9 cellular contexts compared by ENCODE assay signal in genomic region chr1:1019122-1019999, GRCh38. TPM values are rescaled to one million over a fixed set of nuclear protein-coding genes. Genes with fewer than 3 reads are reported as not detected.
DNase-seq lines count a peak whose midpoint lies in the region; ATAC-seq and TF ChIP-seq lines count a peak whose summit lies in the region.
"Had no signal": no experiment of that assay in that cellular context is flagged by ENCODE, and none has a peak within 500 bp of the region (broad histone marks: within the 10 kb centered on the region; RNA-seq: fewer than 3 reads in every experiment).

No MANE protein-coding gene starts in this region.

- H3K4me1 Mint-ChIP-seq in activated CD8-positive, alpha-beta T cell treated with anti-CD3 and anti-CD28 coated beads, Interleukin-2, amount 10 ng/mL, durations not matched to agents 7 days and 5 days (ENCODE audit: low read depth): peaks cover 41% of the 10 kb centered on the region
- peaks cover 2 to 8% of the 10 kb centered on the region in 2 donors for H3K4me1 Mint-ChIP-seq in effector memory CD8-positive, alpha-beta T cell (ENCODE audit: low read depth in 2 of 2)

- peak overlapping the region; percentile 49 for H3K4me3 ChIP-seq in AG10803 (ENCODE audit: low read length)

- no peak; the same call in none of the 2 replicates for TF ChIP-seq CTCF in AG10803 (conservative IDR thresholded peaks at IDR 0.05; ENCODE audit: low read length)

- DNase-seq in AG10803 (ENCODE audit: low read depth): peak; percentile 81
- peak; percentile 56 for DNase-seq in NCI-H526 treated with DMSO at 0.1 percent for 48 hours (lab: John Stamatoyannopoulos, UW)
- peak; percentile 86 for DNase-seq in activated CD8-positive, alpha-beta T cell treated with anti-CD3 and anti-CD28 coated beads, Interleukin-2, amount 10 ng/mL, durations not matched to agents 7 days and 5 days
- peak; percentile 71 to 76 (median 73) for DNase-seq in effector memory CD8-positive, alpha-beta T cell
- DNase-seq in midbrain (lab: John Stamatoyannopoulos, UW): peak; percentile 86
- DNase-seq in stimulated activated CD8-positive, alpha-beta memory T cell treated with anti-CD3 and anti-CD28 coated beads, Interleukin-2, amount 100 ng/mL, for 1 hour (ENCODE audit: low read depth in 2 of 2): peak; percentile 53 to 70

- peak; percentile 48 for ATAC-seq in GM18861 (IDR thresholded peaks at IDR 0.05; ENCODE audit: unreplicated experiment)
- peak; percentile 58 for ATAC-seq in HG03064 (IDR thresholded peaks at IDR 0.05; ENCODE audit: low read depth, unreplicated experiment)
- ATAC-seq in activated CD8-positive, alpha-beta T cell treated with anti-CD3 and anti-CD28 coated beads, Interleukin-2, amount 10 ng/mL, durations not matched to agents 7 days and 5 days: peak; percentile 80
- ATAC-seq in effector memory CD8-positive, alpha-beta T cell (replicated peaks): peak; percentile 76

- peaks cover 27% of the 10 kb centered on the region for H3K36me3 Mint-ChIP-seq in activated CD8-positive, alpha-beta T cell treated with anti-CD3 and anti-CD28 coated beads, Interleukin-2, amount 10 ng/mL, durations not matched to agents 7 days and 5 days (ENCODE audit: low read depth)
- peaks cover 3% of the 10 kb centered on the region for H3K36me3 Mint-ChIP-seq in effector memory CD8-positive, alpha-beta T cell (ENCODE audit: insufficient read depth)

- H3K27ac Mint-ChIP-seq in activated CD8-positive, alpha-beta T cell treated with anti-CD3 and anti-CD28 coated beads, Interleukin-2, amount 10 ng/mL, durations not matched to agents 7 days and 5 days: peak overlapping the region; percentile 69
- H3K27ac Mint-ChIP-seq in effector memory CD8-positive, alpha-beta T cell: no peak overlapping the region

- POLR2A ChIA-PET in activated CD8-positive, alpha-beta T cell treated with anti-CD3 and anti-CD28 coated beads, Interleukin-2, amount 10 ng/mL, durations not matched to agents 7 days and 5 days (lab: Charles Lee): interaction anchor here (0.8 to 1.3 kb wide), 5 partner anchors 12 to 24 kb away, joined by 4 to 8 read pairs (median 4); no protein-coding TSS in a partner anchor

- CTCF ChIA-PET in activated CD8-positive, alpha-beta T cell treated with anti-CD3 and anti-CD28 coated beads, Interleukin-2, amount 10 ng/mL, durations not matched to agents 7 days and 5 days (lab: Charles Lee): interaction anchor here (0.9 to 2.7 kb wide), 16 partner anchors 9 to 353 kb away, joined by 3 to 18 read pairs (median 4); no protein-coding TSS in a partner anchor

- H3K4me3 Mint-ChIP-seq in activated CD8-positive, alpha-beta T cell treated with anti-CD3 and anti-CD28 coated beads, Interleukin-2, amount 10 ng/mL, durations not matched to agents 7 days and 5 days: peak overlapping the region; percentile 65
- peak overlapping the region; percentile 37 to 68 for H3K4me3 Mint-ChIP-seq in effector memory CD8-positive, alpha-beta T cell

- H3K27me3 Mint-ChIP-seq in activated CD8-positive, alpha-beta T cell treated with anti-CD3 and anti-CD28 coated beads, Interleukin-2, amount 10 ng/mL, durations not matched to agents 7 days and 5 days (ENCODE audit: low read depth): peaks cover 4% of the 10 kb centered on the region
- H3K27me3 Mint-ChIP-seq in effector memory CD8-positive, alpha-beta T cell: peaks cover 4 to 17% of the 10 kb centered on the region in 2 donors

- peaks cover 4% of the 10 kb centered on the region for H3K9me3 Mint-ChIP-seq in activated CD8-positive, alpha-beta T cell treated with anti-CD3 and anti-CD28 coated beads, Interleukin-2, amount 10 ng/mL, durations not matched to agents 7 days and 5 days (ENCODE audit: insufficient read depth)
- no peaks in the 10 kb centered on the region for H3K9me3 Mint-ChIP-seq in effector memory CD8-positive, alpha-beta T cell

RNA-seq across cellular contexts. Expression of gene AGRN, which starts 0.6 kb away (rescaled TPM):
- total RNA-seq in activated CD8-positive, alpha-beta T cell treated with anti-CD3 and anti-CD28 coated beads, Interleukin-2, amount 10 ng/mL, durations not matched to agents 7 days and 5 days: 10 to 100 TPM; 12.4 to 14.6 TPM

RNA-seq across cellular contexts. Expression of gene ISG15, which starts 6.1 kb away (rescaled TPM):
- 100 to 1,000 TPM; 385 to 413 TPM for total RNA-seq in activated CD8-positive, alpha-beta T cell treated with anti-CD3 and anti-CD28 coated beads, Interleukin-2, amount 10 ng/mL, durations not matched to agents 7 days and 5 days

RNA-seq across cellular contexts. Expression of gene HES4, which starts 19.5 kb away (rescaled TPM):
- under 1 TPM; 0.45 to 0.50 TPM for total RNA-seq in activated CD8-positive, alpha-beta T cell treated with anti-CD3 and anti-CD28 coated beads, Interleukin-2, amount 10 ng/mL, durations not matched to agents 7 days and 5 days

RNA-seq across cellular contexts. Expression of gene PERM1, which starts 37.5 kb away (rescaled TPM):
- total RNA-seq in activated CD8-positive, alpha-beta T cell treated with anti-CD3 and anti-CD28 coated beads, Interleukin-2, amount 10 ng/mL, durations not matched to agents 7 days and 5 days: not detected
- total RNA-seq: T-helper 2 cell treated with Interferon-gamma antibody and Interleukin-4, amounts not matched to agents 100 ng/mL and 5 ng/mL, for 36 hours had no signal

RNA-seq across cellular contexts. Expression of gene PLEKHN1, which starts 53.1 kb away (rescaled TPM):
- 1 to 10 TPM; 1.7 to 2.2 TPM for total RNA-seq in activated CD8-positive, alpha-beta T cell treated with anti-CD3 and anti-CD28 coated beads, Interleukin-2, amount 10 ng/mL, durations not matched to agents 7 days and 5 days

Comparison
In these comparisons a context has a peak if more than half of its experiments do, and no peak if none do; other contexts are left out.
1. Peak in every context shown above with its lines: DNase-seq, ATAC-seq and H3K4me3 ChIP-seq.